14 cellular contexts compared by ENCODE assay signal in the genomic region with DNA sequence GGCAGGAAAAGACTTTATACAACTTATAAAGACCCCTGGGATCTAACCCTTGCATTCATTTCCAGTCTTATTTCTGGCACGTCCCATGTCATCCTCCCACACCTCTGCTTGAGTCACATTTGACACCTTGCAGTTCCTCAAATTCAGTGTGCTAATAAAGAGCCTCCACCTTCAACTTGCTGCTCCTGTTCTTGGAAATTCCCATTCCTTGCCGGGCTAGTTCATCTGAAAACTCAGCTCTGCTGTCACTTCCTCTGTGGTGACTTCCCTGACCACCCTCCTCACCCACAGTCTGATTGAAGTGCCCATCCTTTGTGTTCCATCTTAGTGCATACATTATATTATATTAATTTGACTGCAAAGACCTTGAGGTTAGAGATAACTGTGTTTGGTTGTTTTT. TPM values are rescaled to one million over a fixed set of nuclear protein-coding genes. Genes with fewer than 3 reads are reported as not detected.
DNase-seq lines count a peak whose midpoint lies in the region; ATAC-seq, FAIRE-seq and TF ChIP-seq lines count a peak whose summit lies in the region.
"Had no signal": no experiment of that assay in that cellular context is flagged by ENCODE, and none has a peak within 500 bp of the region (broad histone marks: within the 10 kb centered on the region; RNA-seq: fewer than 3 reads in every experiment).

No MANE protein-coding gene starts in this region.

- H3K27me3 Mint-ChIP-seq in neural crest cell (ENCODE audit: low read depth) = no peaks in the 10 kb centered on the region
- H3K27me3 Mint-ChIP-seq in CD8-positive, alpha-beta T cell (ENCODE audit: low read depth) = no peaks in the 10 kb centered on the region
- H3K27me3 Mint-ChIP-seq: CD4-positive, alpha-beta memory T cell had no signal

- H3K9me2 ChIP-seq in hepatocyte (replicated peaks; ENCODE audit: insufficient read depth) = no peaks in the 10 kb centered on the region

- H3K79me2 ChIP-seq in DND-41 (ENCODE audit: insufficient read depth, low read length) (no peaks in the 10 kb centered on the region), hepatocyte (no peaks in the 10 kb centered on the region)

- H2AFZ ChIP-seq in DND-41 (ENCODE audit: low read depth, low read length) = no peak overlapping the region
- no peak overlapping the region for H2AFZ ChIP-seq in hepatocyte

- WGBS in hepatocyte (ENCODE audit: low lambda C conversion rate, missing lambda C conversion rate) = 93% methylated on average over 2 of the region's 2 CpGs

- H3K27ac ChIP-seq in DND-41 (ENCODE audit: low read length) = peak overlapping the region; percentile 42
- H3K27ac ChIP-seq in lower lobe of right lung = no peak overlapping the region
- no peak overlapping the region for H3K27ac ChIP-seq in hepatocyte
- H3K27ac ChIP-seq in CD8-positive, alpha-beta T cell (ENCODE audit: low read depth, low read length) = no peak overlapping the region
- H3K27ac ChIP-seq: foreskin keratinocyte had no signal

- no peaks in the 10 kb centered on the region for H3K4me1 Mint-ChIP-seq in neural crest cell
- peaks cover 14% of the 10 kb centered on the region for H3K4me1 Mint-ChIP-seq in CD8-positive, alpha-beta T cell (ENCODE audit: low read depth)

- no peak overlapping the region for H3K9ac ChIP-seq in DND-41 (ENCODE audit: low read depth, low read length)

- H3K9me3 ChIP-seq in DND-41 (ENCODE audit: insufficient read depth, low read length, severe bottlenecking) (no peaks in the 10 kb centered on the region), lower lobe of right lung (no peaks in the 10 kb centered on the region), hepatocyte (ENCODE audit: low read depth) (no peaks in the 10 kb centered on the region)
- no peaks in the 10 kb centered on the region for H3K9me3 ChIP-seq in CD8-positive, alpha-beta T cell (ENCODE audit: low read length)

- H3K4me3 ChIP-seq in DND-41 (ENCODE audit: low read depth in 1 of 2, low read length in 2 of 2) (no peak overlapping the region), lower lobe of right lung (no peak overlapping the region), hepatocyte (no peak overlapping the region)
- H3K4me3 ChIP-seq in CD8-positive, alpha-beta T cell (ENCODE audit: low read depth, low read length) = no peak overlapping the region

- H3K27ac Mint-ChIP-seq in neural crest cell (ENCODE audit: unreplicated experiment) = peak overlapping the region; percentile 15
- no peak overlapping the region for H3K27ac Mint-ChIP-seq in CD8-positive, alpha-beta T cell

- no peaks in the 10 kb centered on the region for H3K27me3 ChIP-seq in DND-41 (ENCODE audit: insufficient read depth, low read length, poor library complexity)
- H3K27me3 ChIP-seq in lower lobe of right lung (ENCODE audit: low read depth) = no peaks in the 10 kb centered on the region
- H3K27me3 ChIP-seq in hepatocyte = no peaks in the 10 kb centered on the region
- H3K27me3 ChIP-seq in CD8-positive, alpha-beta T cell (ENCODE audit: insufficient read depth, low read length) = no peaks in the 10 kb centered on the region
- H3K27me3 ChIP-seq: foreskin keratinocyte had no signal

- no peaks in the 10 kb centered on the region for H3K9me3 Mint-ChIP-seq in neural crest cell
- H3K9me3 Mint-ChIP-seq in CD8-positive, alpha-beta T cell = no peaks in the 10 kb centered on the region

- intact Hi-C loops in lower lobe of right lung (cut with DNase I) = no loop called here
- intact Hi-C loops in CD8-positive, alpha-beta T cell (cut with DNase I, micrococcal nuclease) = no loop called here

- H3K36me3 Mint-ChIP-seq in neural crest cell (ENCODE audit: low read depth) = peaks cover 4% of the 10 kb centered on the region
- H3K36me3 Mint-ChIP-seq in CD8-positive, alpha-beta T cell = peaks cover 28% of the 10 kb centered on the region

- H3K4me1 ChIP-seq in DND-41 (ENCODE audit: insufficient read depth, low read length) = no peaks in the 10 kb centered on the region
- H3K4me1 ChIP-seq in lower lobe of right lung = no peaks in the 10 kb centered on the region
- H3K4me1 ChIP-seq in hepatocyte (ENCODE audit: insufficient read depth) = no peaks in the 10 kb centered on the region
- peaks cover 4% of the 10 kb centered on the region for H3K4me1 ChIP-seq in CD8-positive, alpha-beta T cell (ENCODE audit: insufficient read depth, low read length)

- FAIRE-seq in GM12892 (lab: Jason Lieb, UNC) = peak; percentile 75
- FAIRE-seq: islet of Langerhans had no signal

- CTCF ChIA-PET in CD8-positive, alpha-beta T cell (lab: Charles Lee) = no interaction called here

- H3K4me3 Mint-ChIP-seq in neural crest cell = no peak overlapping the region
- H3K4me3 Mint-ChIP-seq in CD8-positive, alpha-beta T cell = no peak overlapping the region

- H3K36me3 ChIP-seq in DND-41 (ENCODE audit: insufficient read depth, low read length) = no peaks in the 10 kb centered on the region; the same call in 1 of the 2 replicates
- no peaks in the 10 kb centered on the region for H3K36me3 ChIP-seq in lower lobe of right lung
- H3K36me3 ChIP-seq in hepatocyte (replicated peaks; ENCODE audit: insufficient read depth, low read depth) = no peaks in the 10 kb centered on the region
- H3K36me3 ChIP-seq in CD8-positive, alpha-beta T cell (ENCODE audit: insufficient read depth, low read length) = no peaks in the 10 kb centered on the region

- no peak for TF ChIP-seq POLR2A in GM12892 (IDR thresholded peaks at IDR 0.05; ENCODE audit: low read depth, low read length)

- DNase-seq in DND-41 = no peak
- DNase-seq in GM12892 (ENCODE audit: insufficient read length) = no peak
- DNase-seq in activated T-cell treated with anti-CD3 and anti-CD28 coated beads, Interleukin-2, amount 50 U/mL, for 48 hours = peak; percentile 40 to 43
- no peak for DNase-seq in neural crest cell (ENCODE audit: low read depth, low spot score)
- no peak for DNase-seq in lower lobe of right lung
- DNase-seq in hepatocyte (ENCODE audit: low spot score) = no peak
- DNase-seq in CD8-positive, alpha-beta T cell = no peak
- DNase-seq: anterior cingulate cortex; CD4-positive, alpha-beta memory T cell; foreskin keratinocyte; NCI-H1105 treated with DMSO at 0.1 percent for 48 hours; NCI-H226; PC-3 had no signal

- H4K20me1 ChIP-seq in DND-41 (ENCODE audit: insufficient read depth, low read length) = no peaks in the 10 kb centered on the region
- no peaks in the 10 kb centered on the region for H4K20me1 ChIP-seq in hepatocyte (ENCODE audit: insufficient read depth, poor library complexity, severe bottlenecking)

- ATAC-seq in DND-41 (ENCODE audit: insufficient read depth, low read depth) (no peak; the same call in 2 of the 3 replicates), lower lobe of right lung (no peak)
- ATAC-seq in CD8-positive, alpha-beta T cell = no peak
- ATAC-seq: foreskin keratinocyte had no signal

- TF ChIP-seq CTCF in DND-41 (IDR thresholded peaks at IDR 0.05; ENCODE audit: borderline replicate concordance, extremely low read depth, low read length, poor library complexity, severe bottlenecking) (no peak), neural crest cell (conservative IDR thresholded peaks at IDR 0.05) (no peak), lower lobe of right lung (IDR thresholded peaks at IDR 0.05) (no peak), hepatocyte (IDR thresholded peaks at IDR 0.05; ENCODE audit: poor library complexity) (no peak)
- TF ChIP-seq CTCF in CD8-positive, alpha-beta T cell (IDR thresholded peaks at IDR 0.05) = no peak

- POLR2A ChIA-PET in CD8-positive, alpha-beta T cell (lab: Charles Lee) = no interaction called here

- H3K4me2 ChIP-seq in DND-41 (ENCODE audit: insufficient read depth, low read length) = no peak overlapping the region
- H3K4me2 ChIP-seq in hepatocyte = no peak overlapping the region

RNA-seq across cellular contexts. Expression of a gene that starts 37.4 kb away (rescaled TPM):
- polyA plus RNA-seq in GM12892 (2012; ENCODE audit: missing spikeins) = 503 TPM
- total RNA-seq in neural crest cell = 220 and 229 TPM in 2 replicates
- total RNA-seq in lower lobe of right lung = 159 TPM
- total RNA-seq in hepatocyte = 252 and 260 TPM in 2 replicates
- polyA plus RNA-seq in hepatocyte = 216 and 228 TPM in 2 replicates
- total RNA-seq in CD8-positive, alpha-beta T cell = 10 to 100 TPM; 72.3 to 78.9 TPM

Comparison
In these comparisons a context has a peak if more than half of its experiments do, and no peak if none do; other contexts are left out.
1. DNase-seq: peak in activated T-cell treated with anti-CD3 and anti-CD28 coated beads, Interleukin-2, amount 50 U/mL, for 48 hours (2 of 2); none in DND-41 (single experiment), GM12892 (single experiment), neural crest cell (single experiment), lower lobe of right lung (single experiment), hepatocyte (single experiment) and CD8-positive, alpha-beta T cell (0 of 7).